In the genomic region with DNA sequence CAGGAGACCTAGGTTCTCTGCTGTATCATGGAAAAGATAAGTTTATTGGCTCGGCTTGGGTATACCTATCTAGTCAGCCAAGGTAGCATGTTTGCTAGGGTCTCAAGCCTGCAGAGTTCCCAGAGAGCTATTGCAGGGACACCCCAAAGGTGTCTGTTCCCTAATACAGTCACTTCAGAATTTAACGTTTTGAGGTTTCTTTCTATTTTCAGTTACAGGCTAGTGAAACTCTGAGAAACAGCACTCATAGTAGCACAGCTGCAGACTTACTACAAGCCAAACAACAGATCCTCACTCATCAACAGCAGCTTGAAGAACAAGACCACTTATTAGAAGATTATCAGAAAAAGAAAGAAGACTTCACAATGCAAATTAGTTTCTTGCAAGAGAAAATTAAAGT, we compare ENCODE assay signal across 12 cellular contexts. TPM values are rescaled to one million over a fixed set of nuclear protein-coding genes. Genes with fewer than 3 reads are reported as not detected.
DNase-seq lines count a peak whose midpoint lies in the region; ATAC-seq, FAIRE-seq and TF ChIP-seq lines count a peak whose summit lies in the region.
"Had no signal": no experiment of that assay in that cellular context is flagged by ENCODE, and none has a peak within 500 bp of the region (broad histone marks: within the 10 kb centered on the region; RNA-seq: fewer than 3 reads in every experiment).

No MANE protein-coding gene starts in this region.

- H3K27ac ChIP-seq in HL-60 (replicated peaks): peak overlapping the region; percentile 22; the same call in 1 of the 2 replicates
- H3K27ac ChIP-seq in caudate nucleus (ENCODE audit: low read depth, low read length): no peak overlapping the region
- H3K27ac ChIP-seq: left lung, suprapubic skin had no signal

- no peaks in the 10 kb centered on the region for H3K27me3 ChIP-seq in HL-60 (ENCODE audit: insufficient read depth, poor library complexity, severe bottlenecking)
- H3K27me3 ChIP-seq: left lung, suprapubic skin had no signal

- no peak for TF ChIP-seq CTCF in HL-60 (IDR thresholded peaks at IDR 0.05; ENCODE audit: insufficient read depth, low read length)

- no peak overlapping the region for H3K4me3 ChIP-seq in HL-60 (replicated peaks; ENCODE audit: insufficient read depth, low read length)
- H3K4me3 ChIP-seq: left lung, suprapubic skin had no signal

- FAIRE-seq in GM18507 (lab: Jason Lieb, UNC): peak; percentile 73

- peak; percentile 81 for ATAC-seq in GM19468 (IDR thresholded peaks at IDR 0.05; ENCODE audit: extremely low read depth, unreplicated experiment)
- ATAC-seq in HG02970 (IDR thresholded peaks at IDR 0.05; ENCODE audit: low FRiP score, unreplicated experiment): peak; percentile 58
- ATAC-seq: left lung had no signal

- DNase-seq in GM18507 (ENCODE audit: extremely low spot score, insufficient read length, low read depth): peak; percentile 1
- DNase-seq in HL-60 (ENCODE audit: low read depth in 1 of 2, low spot score in 1 of 2): peak in 1 of 2 experiments; percentile 7
- DNase-seq in caudate nucleus (lab: John Stamatoyannopoulos, UW): no peak
- DNase-seq in cerebellar nuclear complex (lab: John Stamatoyannopoulos, UW): no peak
- no peak for DNase-seq in G401 (ENCODE audit: low spot score)
- DNase-seq in activated T-cell treated with anti-CD3 and anti-CD28 coated beads, Interleukin-2, amount 50 U/mL, for 1 hour: no peak
- DNase-seq: activated CD4-positive, alpha-beta T cell treated with anti-CD3 and anti-CD28 coated beads, Interleukin-2, amount 50 U/mL, for 1 hour; foreskin fibroblast; left lung had no signal

- in situ Hi-C loops in G401 (cut with HindIII; ENCODE audit: low sequenced_read_pairs): no loop called here

RNA-seq across cellular contexts. Expression of a gene that starts 54.7 kb away (rescaled TPM):
- total RNA-seq in G401 (2014; rRNA removed; shearing (Covaris generic)): 15.4 and 20.4 TPM in 2 replicates
